8 cellular contexts compared by ENCODE assay signal in the genomic region with DNA sequence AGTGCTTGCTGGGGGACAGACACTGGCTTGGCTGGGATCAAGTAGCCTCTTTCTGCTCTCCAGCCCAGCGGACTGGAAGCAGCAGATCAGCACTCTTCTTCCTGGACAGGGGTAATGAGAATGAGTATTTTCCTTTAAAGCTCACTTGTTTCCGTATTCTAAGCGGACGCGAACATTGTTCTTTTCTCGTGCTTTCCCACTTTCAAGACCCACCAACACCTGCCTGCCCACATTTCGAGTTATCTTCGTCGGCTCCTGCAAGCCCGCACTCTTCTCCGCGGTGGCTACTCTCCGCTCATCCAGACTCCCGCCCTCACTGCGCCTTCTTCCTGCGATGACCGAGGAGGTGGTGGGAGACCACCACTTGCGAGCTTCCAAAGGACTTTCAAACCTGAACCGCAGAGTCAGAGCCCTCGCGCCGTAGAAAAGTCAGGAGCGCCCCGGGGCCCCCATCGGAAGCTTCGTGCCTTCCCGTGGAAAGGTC. TPM values are rescaled to one million over a fixed set of nuclear protein-coding genes. Genes with fewer than 3 reads are reported as not detected.
DNase-seq lines count a peak whose midpoint lies in the region; ATAC-seq, FAIRE-seq and TF ChIP-seq lines count a peak whose summit lies in the region.

No MANE protein-coding gene starts in this region.

- H3K27ac ChIP-seq in neutrophil = no peak overlapping the region

- peaks cover 23 to 27% of the 10 kb centered on the region in 2 experiments for H3K4me1 ChIP-seq in neutrophil (ENCODE audit: control insufficient read depth in 1 of 2, insufficient read depth in 1 of 2, low read depth in 1 of 2, low read length in 1 of 2)

- FAIRE-seq in frontal cortex (lab: Jason Lieb, UNC) = no peak

- no peaks in the 10 kb centered on the region for H3K9me3 Mint-ChIP-seq in activated naive CD8-positive, alpha-beta T cell treated with anti-CD3 and anti-CD28 coated beads, Interleukin-2, amount 50 U/mL, for 24 hours

- H3K36me3 ChIP-seq in neutrophil = no peaks in the 10 kb centered on the region

- ATAC-seq in activated naive CD8-positive, alpha-beta T cell treated with anti-CD3 and anti-CD28 coated beads, Interleukin-2, amount 50 U/mL, for 24 hours = no peak

- peaks cover 20% of the 10 kb centered on the region for H3K27me3 ChIP-seq in neutrophil

- DNase-seq in stimulated activated CD4-positive, alpha-beta T cell treated with anti-CD3 and anti-CD28 coated beads, Interleukin-4, amount 100 ng/mL, for 24 hours = peak; percentile 10
- no peak for DNase-seq in stimulated activated CD4-positive, alpha-beta T cell treated with anti-CD3 and anti-CD28 coated beads, Interleukin-12 subunit alpha, Interleukin-12 subunit beta, amount 100 ng/mL, for 4 hours
- peak; percentile 64 for DNase-seq in NCI-H526 treated with DMSO at 0.1 percent for 48 hours (lab: John Stamatoyannopoulos, UW)
- peak; percentile 24 for DNase-seq in activated naive CD8-positive, alpha-beta T cell treated with anti-CD3 and anti-CD28 coated beads, Interleukin-2, amount 50 U/mL, for 24 hours
- peak; percentile 74 for DNase-seq in cardiac septum (ENCODE audit: low spot score)
- DNase-seq in frontal cortex (ENCODE audit: low spot score in 2 of 2) = no peak
- DNase-seq in stimulated activated CD4-positive, alpha-beta T cell treated with anti-CD3 and anti-CD28 coated beads, Interleukin-4, amount 100 ng/mL, for 1 hour = no peak

- no peaks in the 10 kb centered on the region for H3K9me3 ChIP-seq in neutrophil

- intact Hi-C loops in cardiac septum (cut with DNase I) = no loop called here

- peak overlapping the region; percentile 82 to 86 for H3K4me3 ChIP-seq in neutrophil (ENCODE audit: low read depth in 1 of 2, low read length in 1 of 2)

- H3K4me1 Mint-ChIP-seq in activated naive CD8-positive, alpha-beta T cell treated with anti-CD3 and anti-CD28 coated beads, Interleukin-2, amount 50 U/mL, for 24 hours = peaks cover 32% of the 10 kb centered on the region

- peak overlapping the region; percentile 90 for H3K27ac Mint-ChIP-seq in activated naive CD8-positive, alpha-beta T cell treated with anti-CD3 and anti-CD28 coated beads, Interleukin-2, amount 50 U/mL, for 24 hours

- TF ChIP-seq CTCF in neutrophil (IDR thresholded peaks at IDR 0.05) = no peak

- peaks cover 21% of the 10 kb centered on the region for H3K27me3 Mint-ChIP-seq in activated naive CD8-positive, alpha-beta T cell treated with anti-CD3 and anti-CD28 coated beads, Interleukin-2, amount 50 U/mL, for 24 hours

- H3K36me3 Mint-ChIP-seq in activated naive CD8-positive, alpha-beta T cell treated with anti-CD3 and anti-CD28 coated beads, Interleukin-2, amount 50 U/mL, for 24 hours (ENCODE audit: low read depth) = peaks cover 2% of the 10 kb centered on the region

- H3K4me3 Mint-ChIP-seq in activated naive CD8-positive, alpha-beta T cell treated with anti-CD3 and anti-CD28 coated beads, Interleukin-2, amount 50 U/mL, for 24 hours = peak overlapping the region; percentile 92

RNA-seq across cellular contexts. Expression of gene PPM1L, which starts 1.6 kb away (rescaled TPM):
- 28.8 TPM for total RNA-seq in cardiac septum
- total RNA-seq in frontal cortex = 63.2 TPM

Comparison
In these comparisons a context has a peak if more than half of its experiments do, and no peak if none do; other contexts are left out.
1. DNase-seq: peak in stimulated activated CD4-positive, alpha-beta T cell treated with anti-CD3 and anti-CD28 coated beads, Interleukin-4, amount 100 ng/mL, for 24 hours (single experiment), NCI-H526 treated with DMSO at 0.1 percent for 48 hours (single experiment), activated naive CD8-positive, alpha-beta T cell treated with anti-CD3 and anti-CD28 coated beads, Interleukin-2, amount 50 U/mL, for 24 hours (single experiment) and cardiac septum (single experiment); none in stimulated activated CD4-positive, alpha-beta T cell treated with anti-CD3 and anti-CD28 coated beads, Interleukin-12 subunit alpha, Interleukin-12 subunit beta, amount 100 ng/mL, for 4 hours (single experiment), frontal cortex (0 of 2) and stimulated activated CD4-positive, alpha-beta T cell treated with anti-CD3 and anti-CD28 coated beads, Interleukin-4, amount 100 ng/mL, for 1 hour (single experiment).